Comparison of ENCODE assay signal across 19 cellular contexts in genomic region chr6:98601697-98602096, GRCh38.
DNase-seq lines count a peak whose midpoint lies in the region; ATAC-seq and TF ChIP-seq lines count a peak whose summit lies in the region.
"Had no signal": no experiment of that assay in that cellular context is flagged by ENCODE, and none has a peak within 500 bp of the region (broad histone marks: within the 10 kb centered on the region; RNA-seq: fewer than 3 reads in every experiment).

No MANE protein-coding gene starts in this region.

- ATAC-seq in GM23338 (peak; percentile 26; the same call in 2 of the 3 replicates), left lung (peak; percentile 91), GM18870 (IDR thresholded peaks at IDR 0.05; ENCODE audit: unreplicated experiment) (no peak), GM19324 (IDR thresholded peaks at IDR 0.05; ENCODE audit: low FRiP score, unreplicated experiment) (no peak)
- ATAC-seq: CD8-positive, alpha-beta T cell; HepG2 had no signal

- TF ChIP-seq CTCF in GM23338 (conservative IDR thresholded peaks at IDR 0.05; ENCODE audit: low read depth in 2 of 2) (no peak), left lung (IDR thresholded peaks at IDR 0.05) (no peak)

- no peaks in the 10 kb centered on the region for H3K36me3 Mint-ChIP-seq in GM23338 (ENCODE audit: low read depth)
- H3K36me3 Mint-ChIP-seq: CD14-positive monocyte; CD8-positive, alpha-beta T cell had no signal

- H3K4me1 ChIP-seq in GM23338 (ENCODE audit: insufficient read depth) (no peaks in the 10 kb centered on the region; the same call in 1 of the 2 replicates), left lung (no peaks in the 10 kb centered on the region), neuron (ENCODE audit: insufficient read depth, low read length) (peaks cover 2% of the 10 kb centered on the region)

- DNase-seq in GM23338 (ENCODE audit: low spot score) (no peak), SW480 (ENCODE audit: low spot score) (peak; percentile 2), left lung (no peak), superior temporal gyrus (ENCODE audit: extremely low spot score) (no peak), medulla oblongata (ENCODE audit: extremely low spot score) (no peak)
- DNase-seq: CD8-positive, alpha-beta T cell; COR-L47; DMS153; DMS79 treated with DMSO at 0.1 percent for 48 hours; EL; GOT3; HCEC 1CT; HFFc6 had no signal

- no peak overlapping the region for H3K4me3 Mint-ChIP-seq in GM23338
- H3K4me3 Mint-ChIP-seq: CD14-positive monocyte; CD8-positive, alpha-beta T cell; HFFc6 had no signal

- H3K4me2 ChIP-seq in GM23338, result no peak overlapping the region

- intact Hi-C loops in left lung (cut with DNase I), result no loop called here

- H3K27ac ChIP-seq in GM23338 (ENCODE audit: low read depth), result no peak overlapping the region
- H3K27ac ChIP-seq in left lung, result no peak overlapping the region
- H3K27ac ChIP-seq: 22Rv1 had no signal

- peak overlapping the region; percentile 74 for H2AFZ ChIP-seq in GM23338
- H2AFZ ChIP-seq in neuron (ENCODE audit: low read depth, low read length), result peak overlapping the region; percentile 48

- no peak overlapping the region for H3K4me3 ChIP-seq in GM23338
- no peak overlapping the region for H3K4me3 ChIP-seq in left lung
- no peak overlapping the region for H3K4me3 ChIP-seq in neuron (ENCODE audit: low read length)

- H3K9me3 Mint-ChIP-seq in GM23338, result no peaks in the 10 kb centered on the region

- no peaks in the 10 kb centered on the region for H4K20me1 ChIP-seq in GM23338 (replicated peaks; ENCODE audit: insufficient read depth)

- no peaks in the 10 kb centered on the region for H3K79me2 ChIP-seq in GM23338 (replicated peaks; ENCODE audit: insufficient read depth)

- 0 out of 2 replicates have a peak, but pooled peaks cover 2% of the 10 kb centered on the region for H3K9me2 ChIP-seq in GM23338 (ENCODE audit: insufficient read depth)

- H3K9me3 ChIP-seq in left lung (no peaks in the 10 kb centered on the region), neuron (ENCODE audit: low read length) (no peaks in the 10 kb centered on the region)

- H3K27me3 ChIP-seq in GM23338 (ENCODE audit: insufficient read depth) (no peaks in the 10 kb centered on the region), left lung (no peaks in the 10 kb centered on the region), neuron (ENCODE audit: insufficient read depth, low read length) (no peaks in the 10 kb centered on the region)

- H3K36me3 ChIP-seq in GM23338 (ENCODE audit: insufficient read depth), result no peaks in the 10 kb centered on the region
- no peaks in the 10 kb centered on the region for H3K36me3 ChIP-seq in left lung
- H3K36me3 ChIP-seq in neuron (ENCODE audit: insufficient read depth, low read length), result no peaks in the 10 kb centered on the region

- no peaks in the 10 kb centered on the region for H3F3A ChIP-seq in GM23338 (replicated peaks; ENCODE audit: low read depth)

- H3K27me3 Mint-ChIP-seq in GM23338 (ENCODE audit: insufficient read depth, low read depth, poor library complexity), result peaks cover 3% of the 10 kb centered on the region

- no peak overlapping the region for H3K27ac Mint-ChIP-seq in GM23338
- H3K27ac Mint-ChIP-seq: CD14-positive monocyte; CD8-positive, alpha-beta T cell; HFFc6 had no signal

- H3K4me1 Mint-ChIP-seq in GM23338, result peaks cover 15% of the 10 kb centered on the region
- H3K4me1 Mint-ChIP-seq: CD14-positive monocyte had no signal

TF ChIP-seq in GM23338, 12 proteins besides CTCF, POLR2A, EP300 and RAD21:
- TF ChIP-seq STAT1 (IDR thresholded peaks at IDR 0.05; ENCODE audit: unreplicated experiment) (no peak), ZNF331 (CRISPR knock-in tag; IDR thresholded peaks at IDR 0.05; ENCODE audit: low read depth) (no peak), REST (IDR thresholded peaks at IDR 0.05; ENCODE audit: unreplicated experiment) (no peak), EZH2phosphoT487 (IDR thresholded peaks at IDR 0.05; ENCODE audit: unreplicated experiment) (no peak), ETS1 (IDR thresholded peaks at IDR 0.05) (no peak)

Comparison
In these comparisons a context has a peak if more than half of its experiments do, and no peak if none do; other contexts are left out.
1. ATAC-seq: peak in GM23338 (single experiment) and left lung (single experiment); none in GM18870 (single experiment) and GM19324 (single experiment).